Comparison of ENCODE assay signal across 8 cellular contexts in the genomic region with DNA sequence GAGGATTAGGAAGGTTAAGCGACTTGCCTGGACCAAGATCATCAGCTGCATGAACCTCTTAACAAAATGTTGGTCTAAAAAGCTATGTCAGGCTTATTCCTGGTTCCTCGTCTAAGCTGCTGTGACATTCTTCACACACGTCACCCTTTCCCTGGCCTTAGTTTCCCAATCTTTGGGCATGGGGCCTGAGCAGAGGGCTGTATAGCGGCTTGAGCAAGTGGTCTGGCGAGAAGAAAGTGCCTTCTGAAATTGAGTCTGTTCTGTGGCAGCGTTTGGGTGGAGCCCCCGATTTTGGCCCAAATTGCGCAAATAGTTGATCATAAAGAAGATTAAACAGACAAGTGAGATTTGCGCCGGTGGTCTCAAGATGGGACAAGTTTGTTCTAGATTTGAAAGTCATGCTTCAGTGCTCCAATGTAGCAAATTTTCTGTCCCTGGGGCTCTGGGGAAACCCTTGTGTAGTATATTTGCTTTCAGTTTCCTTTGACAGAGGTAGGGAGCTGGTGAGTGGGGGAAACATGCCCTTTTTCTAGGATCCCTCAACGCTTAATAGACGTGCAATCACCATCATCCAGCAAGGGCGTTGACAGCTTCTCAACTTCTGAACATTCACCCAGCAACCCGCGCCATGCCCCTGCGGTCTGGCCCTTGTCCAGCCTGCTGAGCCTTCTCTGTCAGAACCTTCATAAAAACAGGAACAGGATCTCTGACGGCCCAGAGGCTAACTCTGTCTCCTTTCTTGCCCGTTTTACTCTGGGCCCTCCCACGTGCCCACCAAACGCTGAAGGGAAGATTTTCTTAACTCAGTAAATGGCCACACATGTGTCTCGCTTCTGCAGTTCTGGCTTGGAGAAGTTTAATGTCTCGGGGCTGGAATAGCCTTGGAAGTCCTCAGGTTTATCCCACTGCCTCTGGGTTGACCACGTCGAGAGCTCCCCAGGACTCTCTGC. TPM values are rescaled to one million over a fixed set of nuclear protein-coding genes. Genes with fewer than 3 reads are reported as not detected.
DNase-seq lines count a peak whose midpoint lies in the region; ATAC-seq and TF ChIP-seq lines count a peak whose summit lies in the region.

No MANE protein-coding gene starts in this region.

- DNase-seq in CD4-positive, alpha-beta T cell, result peak in 5 of 10 experiments; percentile 7 to 41 (median 13)
- peak; percentile 44 for DNase-seq in activated CD8-positive, alpha-beta T cell treated with anti-CD3 and anti-CD28 coated beads, Interleukin-2, amount 10 ng/mL, durations not matched to agents 7 days and 5 days
- DNase-seq in inferior parietal cortex (ENCODE audit: extremely low spot score), result peak; percentile 17
- DNase-seq in thoracic aorta (ENCODE audit: low spot score), result no peak
- DNase-seq in GM23338 (ENCODE audit: low spot score), result no peak
- no peak for DNase-seq in AG08395 (ENCODE audit: low spot score)

- H3K27me3 Mint-ChIP-seq in CD4-positive, alpha-beta T cell, result no peaks in the 10 kb centered on the region
- H3K27me3 Mint-ChIP-seq in activated CD8-positive, alpha-beta T cell treated with anti-CD3 and anti-CD28 coated beads, Interleukin-2, amount 10 ng/mL, durations not matched to agents 7 days and 5 days (ENCODE audit: low read depth), result no peaks in the 10 kb centered on the region
- H3K27me3 Mint-ChIP-seq in GM23338 (ENCODE audit: insufficient read depth, low read depth, poor library complexity), result peaks cover 12% of the 10 kb centered on the region

- POLR2A ChIA-PET in CD4-positive, alpha-beta T cell (lab: Charles Lee), result interaction anchor here (0.9 to 1.5 kb wide), 3 partner anchors 53 to 73 kb away, joined by 3 to 4 read pairs (median 4); no protein-coding TSS in a partner anchor
- POLR2A ChIA-PET in activated CD8-positive, alpha-beta T cell treated with anti-CD3 and anti-CD28 coated beads, Interleukin-2, amount 10 ng/mL, durations not matched to agents 7 days and 5 days (lab: Charles Lee), result interaction anchor here (0.7 to 5.3 kb wide), 6 partner anchors 10 to 332 kb away, joined by 3 to 37 read pairs (median 3); no protein-coding TSS in a partner anchor

- H3K27ac ChIP-seq in CD4-positive, alpha-beta T cell (ENCODE audit: low read depth, low read length), result no peak overlapping the region
- H3K27ac ChIP-seq in thoracic aorta (no peak overlapping the region), GM23338 (ENCODE audit: low read depth) (no peak overlapping the region)

- no peak overlapping the region for H3K4me2 ChIP-seq in GM23338

- peak overlapping the region; percentile 22 for H3K4me3 Mint-ChIP-seq in CD4-positive, alpha-beta T cell
- peak overlapping the region; percentile 51 for H3K4me3 Mint-ChIP-seq in activated CD8-positive, alpha-beta T cell treated with anti-CD3 and anti-CD28 coated beads, Interleukin-2, amount 10 ng/mL, durations not matched to agents 7 days and 5 days
- H3K4me3 Mint-ChIP-seq in GM23338, result no peak overlapping the region

- H3K9me3 Mint-ChIP-seq in CD4-positive, alpha-beta T cell, result no peaks in the 10 kb centered on the region
- peaks cover 4% of the 10 kb centered on the region for H3K9me3 Mint-ChIP-seq in activated CD8-positive, alpha-beta T cell treated with anti-CD3 and anti-CD28 coated beads, Interleukin-2, amount 10 ng/mL, durations not matched to agents 7 days and 5 days (ENCODE audit: insufficient read depth)
- peaks cover 3% of the 10 kb centered on the region; the same call in 1 of the 3 replicates for H3K9me3 Mint-ChIP-seq in GM23338

- no peaks in the 10 kb centered on the region for H3K36me3 ChIP-seq in thoracic aorta
- H3K36me3 ChIP-seq in GM23338 (ENCODE audit: insufficient read depth), result no peaks in the 10 kb centered on the region

- H3K4me1 ChIP-seq in thoracic aorta (ENCODE audit: control insufficient read depth in 1 of 2, low read depth in 2 of 2) (no peaks in the 10 kb centered on the region), GM23338 (ENCODE audit: insufficient read depth) (peaks cover 8% of the 10 kb centered on the region; the same call in 1 of the 2 replicates)

- peak overlapping the region; percentile 67 for H3K27ac Mint-ChIP-seq in CD4-positive, alpha-beta T cell
- H3K27ac Mint-ChIP-seq in activated CD8-positive, alpha-beta T cell treated with anti-CD3 and anti-CD28 coated beads, Interleukin-2, amount 10 ng/mL, durations not matched to agents 7 days and 5 days, result peak overlapping the region; percentile 90
- H3K27ac Mint-ChIP-seq in GM23338, result no peak overlapping the region

- no peaks in the 10 kb centered on the region for H3K9me3 ChIP-seq in CD4-positive, alpha-beta T cell (ENCODE audit: control insufficient read depth, low read length)
- H3K9me3 ChIP-seq in thoracic aorta, result no peaks in the 10 kb centered on the region

- ATAC-seq in CD4-positive, alpha-beta T cell (ENCODE audit: poor library complexity), result peak; percentile 44
- ATAC-seq in GM19397 (IDR thresholded peaks at IDR 0.05; ENCODE audit: unreplicated experiment) (peak; percentile 58), HG03439 (IDR thresholded peaks at IDR 0.05; ENCODE audit: unreplicated experiment) (peak; percentile 71), thoracic aorta (ENCODE audit: insufficient number of reproducible peaks, low FRiP score, low read depth) (no peak), GM23338 (no peak)
- ATAC-seq in activated CD8-positive, alpha-beta T cell treated with anti-CD3 and anti-CD28 coated beads, Interleukin-2, amount 10 ng/mL, durations not matched to agents 7 days and 5 days, result peak; percentile 85

- H3K4me1 Mint-ChIP-seq in CD4-positive, alpha-beta T cell (ENCODE audit: low read depth), result peaks cover 30% of the 10 kb centered on the region
- peaks cover 42% of the 10 kb centered on the region for H3K4me1 Mint-ChIP-seq in activated CD8-positive, alpha-beta T cell treated with anti-CD3 and anti-CD28 coated beads, Interleukin-2, amount 10 ng/mL, durations not matched to agents 7 days and 5 days (ENCODE audit: low read depth)
- H3K4me1 Mint-ChIP-seq in GM23338, result peaks cover 6% of the 10 kb centered on the region; the same call in 2 of the 3 replicates

- H3K4me3 ChIP-seq in thoracic aorta, result peak overlapping the region; percentile 16
- H3K4me3 ChIP-seq in GM23338, result no peak overlapping the region

- intact Hi-C loops in CD4-positive, alpha-beta T cell (cut with DNase I, micrococcal nuclease), result no loop called here

- 0 out of 2 replicates have a peak, but pooled peaks cover 4% of the 10 kb centered on the region for H3K9me2 ChIP-seq in GM23338 (ENCODE audit: insufficient read depth)

- CTCF ChIA-PET in CD4-positive, alpha-beta T cell (lab: Charles Lee), result interaction anchor here (0.6 to 2.0 kb wide), 4 partner anchors 62 to 272 kb away, joined by 3 to 6 read pairs (median 4); no protein-coding TSS in a partner anchor
- CTCF ChIA-PET in activated CD8-positive, alpha-beta T cell treated with anti-CD3 and anti-CD28 coated beads, Interleukin-2, amount 10 ng/mL, durations not matched to agents 7 days and 5 days (lab: Charles Lee), result interaction anchor here (0.6 to 2.3 kb wide), 12 partner anchors 10 to 412 kb away, joined by 3 to 16 read pairs (median 4); no protein-coding TSS in a partner anchor

- H3K27me3 ChIP-seq in CD4-positive, alpha-beta T cell (ENCODE audit: control insufficient read depth, insufficient read depth, low read length), result no peaks in the 10 kb centered on the region
- no peaks in the 10 kb centered on the region for H3K27me3 ChIP-seq in thoracic aorta (replicated peaks; ENCODE audit: insufficient read depth)
- H3K27me3 ChIP-seq in GM23338 (ENCODE audit: insufficient read depth), result no peaks in the 10 kb centered on the region

- no peaks in the 10 kb centered on the region for H3F3A ChIP-seq in GM23338 (replicated peaks; ENCODE audit: low read depth)

- H2AFZ ChIP-seq in GM23338, result no peak overlapping the region

- H3K79me2 ChIP-seq in GM23338 (replicated peaks; ENCODE audit: insufficient read depth), result no peaks in the 10 kb centered on the region

- TF ChIP-seq CTCF in CD4-positive, alpha-beta T cell (IDR thresholded peaks at IDR 0.05), result no peak
- TF ChIP-seq CTCF in thoracic aorta (IDR thresholded peaks at IDR 0.05), result no peak
- no peak for TF ChIP-seq CTCF in GM23338 (conservative IDR thresholded peaks at IDR 0.05; ENCODE audit: low read depth in 2 of 2)

- H4K20me1 ChIP-seq in GM23338 (replicated peaks; ENCODE audit: insufficient read depth), result no peaks in the 10 kb centered on the region

- H3K36me3 Mint-ChIP-seq in CD4-positive, alpha-beta T cell (ENCODE audit: low read depth), result no peaks in the 10 kb centered on the region
- peaks cover 3% of the 10 kb centered on the region for H3K36me3 Mint-ChIP-seq in activated CD8-positive, alpha-beta T cell treated with anti-CD3 and anti-CD28 coated beads, Interleukin-2, amount 10 ng/mL, durations not matched to agents 7 days and 5 days (ENCODE audit: low read depth)
- no peaks in the 10 kb centered on the region; the same call in 2 of the 3 replicates for H3K36me3 Mint-ChIP-seq in GM23338 (ENCODE audit: low read depth)

TF ChIP-seq in GM23338, 12 proteins besides CTCF, POLR2A, EP300 and RAD21 (continues in another document):
- TF ChIP-seq ETS1 (IDR thresholded peaks at IDR 0.05) (no peak), EZH2phosphoT487 (IDR thresholded peaks at IDR 0.05; ENCODE audit: unreplicated experiment) (no peak)

RNA-seq across cellular contexts. Expression of gene CCND2, which starts 58.4 kb away (rescaled TPM):
- 100 to 1,000 TPM; 159 to 163 TPM for total RNA-seq in CD4-positive, alpha-beta T cell
- total RNA-seq in activated CD8-positive, alpha-beta T cell treated with anti-CD3 and anti-CD28 coated beads, Interleukin-2, amount 10 ng/mL, durations not matched to agents 7 days and 5 days, result 100 to 1,000 TPM; 572 to 592 TPM
- 100 to 1,000 TPM; 108 to 153 TPM for total RNA-seq in thoracic aorta
- 208 and 224 TPM in 2 replicates for total RNA-seq in GM23338 (2014; rRNA removed; shearing (Covaris generic))
- polyA plus RNA-seq in GM23338 (2016; fragmentation: Nextera tagmentation; extraction: Ambion mirVana), result 70.1 and 75.6 TPM in 2 replicates

Comparison
In these comparisons a context has a peak if more than half of its experiments do, and no peak if none do; other contexts are left out.
1. ATAC-seq: peak in CD4-positive, alpha-beta T cell (single experiment), GM19397 (single experiment), HG03439 (single experiment) and activated CD8-positive, alpha-beta T cell treated with anti-CD3 and anti-CD28 coated beads, Interleukin-2, amount 10 ng/mL, durations not matched to agents 7 days and 5 days (single experiment); none in thoracic aorta (single experiment) and GM23338 (single experiment).
2. DNase-seq: peak in activated CD8-positive, alpha-beta T cell treated with anti-CD3 and anti-CD28 coated beads, Interleukin-2, amount 10 ng/mL, durations not matched to agents 7 days and 5 days (single experiment) and inferior parietal cortex (single experiment); none in thoracic aorta (single experiment), GM23338 (single experiment) and AG08395 (single experiment).